Comparison of ENCODE assay signal across 22 cellular contexts in the genomic region with DNA sequence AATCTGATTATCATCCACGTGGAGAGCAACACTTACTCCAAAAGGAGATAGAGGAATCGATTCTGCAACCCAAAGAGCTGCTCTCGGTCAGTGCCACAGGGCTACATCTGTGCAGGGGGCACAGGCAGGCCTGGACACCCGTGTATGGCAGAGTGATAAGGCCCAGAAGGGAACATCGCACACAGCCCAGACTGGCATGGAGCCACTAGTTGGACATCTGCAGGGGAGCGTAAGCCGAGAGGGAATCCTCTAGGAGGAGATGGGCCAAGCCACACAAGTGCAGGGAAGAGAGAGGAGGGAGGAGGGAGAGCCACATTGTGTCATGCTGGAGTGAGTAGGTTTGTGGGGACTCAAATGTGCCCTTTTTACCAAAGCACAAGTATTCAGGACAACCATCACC. TPM values are rescaled to one million over a fixed set of nuclear protein-coding genes. Genes with fewer than 3 reads are reported as not detected.
A peak's percentile ranks its signal among the peaks of the same experiment; 100 is the strongest.
DNase-seq lines count a peak whose midpoint lies in the region; ATAC-seq and TF ChIP-seq lines count a peak whose summit lies in the region.
"Had no signal": no experiment of that assay in that cellular context is flagged by ENCODE, and none has a peak within 500 bp of the region (broad histone marks: within the 10 kb centered on the region; RNA-seq: fewer than 3 reads in every experiment).

No MANE protein-coding gene starts in this region.

- no peak overlapping the region for H2BK12ac ChIP-seq in trophoblast cell (ENCODE audit: low read length)

- H3K9me3 Mint-ChIP-seq in progenitor cell of endocrine pancreas (ENCODE audit: low read depth): no peaks in the 10 kb centered on the region

- DNase-seq in NCI-H69 (lab: John Stamatoyannopoulos, UW): peak; percentile 4
- DNase-seq in left ventricle myocardium superior: peak; percentile 51
- peak; percentile 13 for DNase-seq in putamen (ENCODE audit: low spot score)
- no peak for DNase-seq in trophoblast cell
- no peak for DNase-seq in progenitor cell of endocrine pancreas (ENCODE audit: low spot score, unreplicated experiment)
- DNase-seq: ACHN, DND-41, GM23248, IMR-90, NCI-H1092, NCI-H1436 treated with DMSO at 0.1 percent for 48 hours, NCI-H2029, NCI-H2171, NCI-H748 treated with DMSO at 0.1 percent for 48 hours, OCI-M1, SIG-M5 had no signal

- ATAC-seq in left ventricle myocardium superior: peak; percentile 87
- no peak for ATAC-seq in GM21619 (IDR thresholded peaks at IDR 0.05; ENCODE audit: unreplicated experiment)
- ATAC-seq: SK-N-SH treated with all-trans-retinoic acid at 6 μM for 48 hours had no signal

- no peak overlapping the region for H3K9ac ChIP-seq in trophoblast cell (ENCODE audit: low read length)
- H3K9ac ChIP-seq: GM23248 had no signal

- no peak overlapping the region for H2AK5ac ChIP-seq in trophoblast cell (ENCODE audit: low read length)

- no peak overlapping the region for H4K8ac ChIP-seq in trophoblast cell (ENCODE audit: low read depth, low read length)

- no peak overlapping the region for H3K14ac ChIP-seq in trophoblast cell (ENCODE audit: low read length)

- H3K4ac ChIP-seq in trophoblast cell (ENCODE audit: low read depth, low read length): no peak overlapping the region

- intact Hi-C loops in left ventricle myocardium superior (cut with micrococcal nuclease): no loop called here

- H2BK120ac ChIP-seq in trophoblast cell (ENCODE audit: insufficient read depth, low read length, poor library complexity): no peak overlapping the region

- no peak overlapping the region for H3K27ac ChIP-seq in HEK293 (ENCODE audit: extremely low read depth, low read depth, low read length)
- no peak overlapping the region for H3K27ac ChIP-seq in trophoblast cell (ENCODE audit: low read depth, low read length)
- H3K27ac ChIP-seq: C4-2B, GM23248, HL-60 had no signal

- no peaks in the 10 kb centered on the region for H3K36me3 ChIP-seq in HEK293 (ENCODE audit: control insufficient read depth in 2 of 2, insufficient read depth in 1 of 2, low read length in 2 of 2)
- H3K36me3 ChIP-seq in trophoblast cell (ENCODE audit: control insufficient read depth in 1 of 2, insufficient read depth in 2 of 2, low read length in 2 of 2): no peaks in the 10 kb centered on the region
- H3K36me3 ChIP-seq: HAP-1 had no signal

- H3K18ac ChIP-seq in trophoblast cell (ENCODE audit: low read length): no peak overlapping the region

- no peak overlapping the region for H3K4me3 Mint-ChIP-seq in progenitor cell of endocrine pancreas (ENCODE audit: low read depth)

- no peaks in the 10 kb centered on the region for H3K36me3 Mint-ChIP-seq in progenitor cell of endocrine pancreas (ENCODE audit: insufficient read depth)

- POLR2A ChIA-PET in HEK293 (lab: Yijun Ruan, JAX): no interaction called here

- CTCF ChIA-PET in HEK293 (lab: Yijun Ruan, JAX): no interaction called here

- H2AFZ ChIP-seq in trophoblast cell (ENCODE audit: insufficient read depth, low read length, poor library complexity): no peak overlapping the region
- H2AFZ ChIP-seq: GM23248 had no signal

- H3K4me1 Mint-ChIP-seq in progenitor cell of endocrine pancreas (ENCODE audit: low read depth): no peaks in the 10 kb centered on the region

- TF ChIP-seq CTCF in HEK293 (tag by site-specific recombination; IDR thresholded peaks at IDR 0.05) (no peak), progenitor cell of endocrine pancreas (IDR thresholded peaks at IDR 0.05; ENCODE audit: unreplicated experiment) (no peak)

- H3K9me3 ChIP-seq in HEK293 (ENCODE audit: control insufficient read depth, insufficient read depth, low read depth, low read length): no peaks in the 10 kb centered on the region
- H3K9me3 ChIP-seq in trophoblast cell (ENCODE audit: insufficient read depth, low read depth, low read length): peaks cover 2% of the 10 kb centered on the region
- H3K9me3 ChIP-seq: HAP-1 had no signal

- no peak overlapping the region for H4K12ac ChIP-seq in trophoblast cell (ENCODE audit: low read depth, low read length)

- H3K4me2 ChIP-seq in trophoblast cell (ENCODE audit: low read length): no peak overlapping the region

- no peak overlapping the region for H2BK5ac ChIP-seq in trophoblast cell (ENCODE audit: low read depth, low read length, poor library complexity)

- no peaks in the 10 kb centered on the region for H3K79me2 ChIP-seq in trophoblast cell (ENCODE audit: control insufficient read depth, insufficient read depth, low read length, poor library complexity)

- H3K4me3 ChIP-seq in HEK293 (ENCODE audit: low read depth, low read length): no peak overlapping the region
- no peak overlapping the region for H3K4me3 ChIP-seq in trophoblast cell (ENCODE audit: low read depth, low read length)
- H3K4me3 ChIP-seq: GM23248, HAP-1 had no signal

- no CpG with 5 or more reads among the region's 7 CpGs for WGBS in trophoblast cell (ENCODE audit: extremely low coverage, insufficient coverage, insufficient read length)

- H3K27ac Mint-ChIP-seq in progenitor cell of endocrine pancreas: no peak overlapping the region

- no peaks in the 10 kb centered on the region for H3K79me1 ChIP-seq in trophoblast cell (ENCODE audit: low read length)

- H3K4me1 ChIP-seq in HEK293 (ENCODE audit: control insufficient read depth, insufficient read depth, low read length) (no peaks in the 10 kb centered on the region), trophoblast cell (ENCODE audit: control insufficient read depth in 1 of 2, insufficient read depth in 2 of 2, low read length in 2 of 2) (no peaks in the 10 kb centered on the region)
- H3K4me1 ChIP-seq: HAP-1 had no signal

- H3K27me3 ChIP-seq in trophoblast cell (ENCODE audit: insufficient read depth, low read length): peaks cover 2% of the 10 kb centered on the region

- no peak overlapping the region for H3K23ac ChIP-seq in trophoblast cell (ENCODE audit: low read length)

- no peak overlapping the region for H4K91ac ChIP-seq in trophoblast cell (ENCODE audit: low read depth, low read length)

- peaks cover 43% of the 10 kb centered on the region for H3K27me3 Mint-ChIP-seq in progenitor cell of endocrine pancreas

TF ChIP-seq in HEK293, 187 proteins besides CTCF, POLR2A, EP300 and RAD21:
- TF ChIP-seq, protein P1, sequence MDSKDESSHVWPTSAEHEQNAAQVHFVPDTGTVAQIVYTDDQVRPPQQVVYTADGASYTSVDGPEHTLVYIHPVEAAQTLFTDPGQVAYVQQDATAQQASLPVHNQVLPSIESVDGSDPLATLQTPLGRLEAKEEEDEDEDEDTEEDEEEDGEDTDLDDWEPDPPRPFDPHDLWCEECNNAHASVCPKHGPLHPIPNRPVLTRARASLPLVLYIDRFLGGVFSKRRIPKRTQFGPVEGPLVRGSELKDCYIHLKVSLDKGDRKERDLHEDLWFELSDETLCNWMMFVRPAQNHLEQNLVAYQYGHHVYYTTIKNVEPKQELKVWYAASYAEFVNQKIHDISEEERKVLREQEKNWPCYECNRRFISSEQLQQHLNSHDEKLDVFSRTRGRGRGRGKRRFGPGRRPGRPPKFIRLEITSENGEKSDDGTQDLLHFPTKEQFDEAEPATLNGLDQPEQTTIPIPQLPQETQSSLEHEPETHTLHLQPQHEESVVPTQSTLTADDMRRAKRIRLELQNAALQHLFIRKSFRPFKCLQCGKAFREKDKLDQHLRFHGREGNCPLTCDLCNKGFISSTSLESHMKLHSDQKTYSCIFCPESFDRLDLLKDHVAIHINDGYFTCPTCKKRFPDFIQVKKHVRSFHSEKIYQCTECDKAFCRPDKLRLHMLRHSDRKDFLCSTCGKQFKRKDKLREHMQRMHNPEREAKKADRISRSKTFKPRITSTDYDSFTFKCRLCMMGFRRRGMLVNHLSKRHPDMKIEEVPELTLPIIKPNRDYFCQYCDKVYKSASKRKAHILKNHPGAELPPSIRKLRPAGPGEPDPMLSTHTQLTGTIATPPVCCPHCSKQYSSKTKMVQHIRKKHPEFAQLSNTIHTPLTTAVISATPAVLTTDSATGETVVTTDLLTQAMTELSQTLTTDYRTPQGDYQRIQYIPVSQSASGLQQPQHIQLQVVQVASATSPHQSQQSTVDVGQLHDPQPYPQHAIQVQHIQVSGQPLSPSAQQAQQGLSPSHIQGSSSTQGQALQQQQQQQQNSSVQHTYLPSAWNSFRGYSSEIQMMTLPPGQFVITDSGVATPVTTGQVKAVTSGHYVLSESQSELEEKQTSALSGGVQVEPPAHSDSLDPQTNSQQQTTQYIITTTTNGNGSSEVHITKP (tag by site-specific recombination; IDR thresholded peaks at IDR 0.05): peak; percentile 50; the same call in 1 of the 2 replicates
- peak; percentile 71 for TF ChIP-seq ZIC2 (tag by site-specific recombination; IDR thresholded peaks at IDR 0.05)
- no peak for TF ChIP-seq KLF9 (tag by site-specific recombination; IDR thresholded peaks at IDR 0.05; ENCODE audit: low read depth)

RNA-seq across cellular contexts. Expression of gene ENTPD6, which starts 50.4 kb away (rescaled TPM):
- 130 TPM for total RNA-seq in left ventricle myocardium superior
- polyA plus RNA-seq in trophoblast cell (2013): 20.3 and 20.9 TPM in 2 replicates
- total RNA-seq in progenitor cell of endocrine pancreas: 85.1 and 89.2 TPM in 2 replicates

Comparison
In these comparisons a context has a peak if more than half of its experiments do, and no peak if none do; other contexts are left out.
1. DNase-seq: peak in NCI-H69 (single experiment), left ventricle myocardium superior (single experiment) and putamen (single experiment); none in trophoblast cell (0 of 2) and progenitor cell of endocrine pancreas (single experiment).